In the genomic region with DNA sequence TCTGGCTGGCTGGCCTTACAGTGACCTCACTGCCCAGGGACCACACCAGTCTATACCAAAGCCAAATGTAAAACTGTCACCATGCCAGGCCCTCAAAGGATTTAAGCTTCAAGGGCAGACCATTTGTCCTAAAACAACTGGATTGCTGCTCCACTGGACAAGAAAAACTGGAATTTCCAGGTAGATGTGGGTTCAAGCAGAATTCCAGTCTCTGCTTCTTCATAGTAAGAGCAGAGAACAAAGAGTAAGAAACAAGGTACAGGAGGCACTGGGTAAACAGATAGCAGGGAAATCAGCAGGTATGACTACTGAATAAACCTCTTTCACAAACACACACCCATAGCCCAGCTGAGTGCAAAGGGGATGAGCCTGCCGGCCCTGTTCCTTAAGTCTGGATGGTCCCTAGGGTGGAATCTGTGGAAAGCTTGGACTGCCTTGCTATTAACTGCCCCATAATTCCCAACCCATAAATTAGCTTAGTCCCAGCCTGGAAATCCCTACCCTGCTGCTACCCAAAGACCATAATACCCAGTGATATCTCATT, we compare ENCODE assay signal across 9 cellular contexts. TPM values are rescaled to one million over a fixed set of nuclear protein-coding genes. Genes with fewer than 3 reads are reported as not detected.
DNase-seq lines count a peak whose midpoint lies in the region; ATAC-seq and TF ChIP-seq lines count a peak whose summit lies in the region.
"Had no signal": no experiment of that assay in that cellular context is flagged by ENCODE, and none has a peak within 500 bp of the region (broad histone marks: within the 10 kb centered on the region; RNA-seq: fewer than 3 reads in every experiment).

No MANE protein-coding gene starts in this region.

- H3K9me3 Mint-ChIP-seq in T-helper 2 cell treated with Interferon-gamma antibody and Interleukin-4, amounts not matched to agents 5 μg/mL and 100 μg/mL, for 36 hours = no peaks in the 10 kb centered on the region

- H3K4me1 Mint-ChIP-seq in T-helper 2 cell treated with Interferon-gamma antibody and Interleukin-4, amounts not matched to agents 5 μg/mL and 100 μg/mL, for 36 hours (ENCODE audit: low read depth) = peaks cover 85% of the 10 kb centered on the region

- intact Hi-C loops in left colon (cut with DNase I, micrococcal nuclease) = no loop called here

- H3K36me3 Mint-ChIP-seq in T-helper 2 cell treated with Interferon-gamma antibody and Interleukin-4, amounts not matched to agents 5 μg/mL and 100 μg/mL, for 36 hours (ENCODE audit: low read depth) = peaks cover 14% of the 10 kb centered on the region

- H3K4me3 ChIP-seq in WERI-Rb-1 (ENCODE audit: low read depth, low read length) (no peak overlapping the region), thoracic aorta (peak overlapping the region; percentile 92)

- no peaks in the 10 kb centered on the region for H3K27me3 ChIP-seq in WERI-Rb-1 (ENCODE audit: insufficient read depth, low read depth, severe bottlenecking)
- H3K27me3 ChIP-seq in thoracic aorta (replicated peaks; ENCODE audit: insufficient read depth) = no peaks in the 10 kb centered on the region

- H3K9me3 ChIP-seq in WERI-Rb-1 (ENCODE audit: severe bottlenecking) = no peaks in the 10 kb centered on the region
- H3K9me3 ChIP-seq in thoracic aorta = no peaks in the 10 kb centered on the region

- ATAC-seq in left colon (peak; percentile 63), thoracic aorta (ENCODE audit: insufficient number of reproducible peaks, low FRiP score, low read depth) (no peak), HG03175 (IDR thresholded peaks at IDR 0.05; ENCODE audit: unreplicated experiment) (no peak)

- DNase-seq in T-helper 2 cell treated with Interferon-gamma antibody and Interleukin-4, amounts not matched to agents 5 μg/mL and 100 μg/mL, for 36 hours (ENCODE audit: low spot score) = no peak
- DNase-seq in T-helper 2 cell = no peak
- peak; percentile 56 for DNase-seq in WERI-Rb-1
- DNase-seq in left colon = peak; percentile 50 to 71
- DNase-seq in thoracic aorta (ENCODE audit: low spot score) = no peak
- no peak for DNase-seq in Kasumi-1 (lab: John Stamatoyannopoulos, UW)
- DNase-seq in NCI-H1092 treated with DMSO at 0.1 percent for 48 hours (lab: John Stamatoyannopoulos, UW) = no peak
- DNase-seq: NCI-H2171 treated with DMSO at 0.1 percent for 48 hours had no signal

- H3K4me3 Mint-ChIP-seq in T-helper 2 cell treated with Interferon-gamma antibody and Interleukin-4, amounts not matched to agents 5 μg/mL and 100 μg/mL, for 36 hours = peak overlapping the region; percentile 82

- H3K27ac Mint-ChIP-seq in T-helper 2 cell treated with Interferon-gamma antibody and Interleukin-4, amounts not matched to agents 5 μg/mL and 100 μg/mL, for 36 hours = peak overlapping the region; percentile 94

- H3K36me3 ChIP-seq in WERI-Rb-1 (no peaks in the 10 kb centered on the region), thoracic aorta (no peaks in the 10 kb centered on the region)

- peak overlapping the region; percentile 70 for H3K27ac ChIP-seq in WERI-Rb-1
- H3K27ac ChIP-seq in thoracic aorta = peak overlapping the region; percentile 92 to 97

- H3K4me1 ChIP-seq in thoracic aorta (ENCODE audit: control insufficient read depth in 1 of 2, low read depth in 2 of 2) = peaks cover 73 to 85% of the 10 kb centered on the region in 2 donors

- H3K27me3 Mint-ChIP-seq in T-helper 2 cell treated with Interferon-gamma antibody and Interleukin-4, amounts not matched to agents 5 μg/mL and 100 μg/mL, for 36 hours (ENCODE audit: low read depth) = no peaks in the 10 kb centered on the region

- TF ChIP-seq CTCF in WERI-Rb-1 (IDR thresholded peaks at IDR 0.05; ENCODE audit: low read depth, low read length) = no peak
- TF ChIP-seq CTCF in thoracic aorta (IDR thresholded peaks at IDR 0.05) = no peak

RNA-seq across cellular contexts. Expression of gene B4GALT1, which starts 5.5 kb away (rescaled TPM):
- total RNA-seq in left colon (100 to 1,000 TPM; 106 to 115 TPM), thoracic aorta (10 to 100 TPM; 59.4 to 86.6 TPM)

Comparison
In these comparisons a context has a peak if more than half of its experiments do, and no peak if none do; other contexts are left out.
1. DNase-seq: peak in WERI-Rb-1 (single experiment) and left colon (2 of 2); none in T-helper 2 cell treated with Interferon-gamma antibody and Interleukin-4, amounts not matched to agents 5 μg/mL and 100 μg/mL, for 36 hours (single experiment), T-helper 2 cell (0 of 5), thoracic aorta (single experiment), Kasumi-1 (0 of 2) and NCI-H1092 treated with DMSO at 0.1 percent for 48 hours (single experiment).